1 cellular context compared by ENCODE assay signal in genomic region chr16:70573451-70574121, GRCh38.
TF ChIP-seq lines count a peak whose summit lies in the region.

No MANE protein-coding gene starts in this region.

TF ChIP-seq in HCT116, 20 proteins besides CTCF, POLR2A, EP300 and RAD21 (continued from another document):
- TF ChIP-seq POLR2AphosphoS5 (IDR thresholded peaks at IDR 0.05; ENCODE audit: low read depth, low read length) = no peak
- TF ChIP-seq, protein P1, sequence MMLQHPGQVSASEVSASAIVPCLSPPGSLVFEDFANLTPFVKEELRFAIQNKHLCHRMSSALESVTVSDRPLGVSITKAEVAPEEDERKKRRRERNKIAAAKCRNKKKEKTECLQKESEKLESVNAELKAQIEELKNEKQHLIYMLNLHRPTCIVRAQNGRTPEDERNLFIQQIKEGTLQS (IDR thresholded peaks at IDR 0.05) = no peak
